In genomic region chr12:6180300-6181051, GRCh38 we compare ENCODE assay signal across 10 cellular contexts. TPM values are rescaled to one million over a fixed set of nuclear protein-coding genes. Genes with fewer than 3 reads are reported as not detected.
DNase-seq lines count a peak whose midpoint lies in the region; ATAC-seq, FAIRE-seq and TF ChIP-seq lines count a peak whose summit lies in the region.
"Had no signal": no experiment of that assay in that cellular context is flagged by ENCODE, and none has a peak within 500 bp of the region (broad histone marks: within the 10 kb centered on the region; RNA-seq: fewer than 3 reads in every experiment).

No MANE protein-coding gene starts in this region.

- WGBS in pancreas, 2 donors: 80 to 82% methylated on average over 19 to 21 of the region's 21 CpGs

- H3K4me1 ChIP-seq in SJCRH30 (peaks cover 28% of the 10 kb centered on the region), pancreas (peaks cover 0 to 8% (median 6%) of the 10 kb centered on the region in 3 donors)

- intact Hi-C loops in pancreas (cut with DNase I): loop anchor here in 1 of 3 donors (10.0 kb wide), 1 partner anchor 116 kb away; no protein-coding TSS in a partner anchor

- no peak for FAIRE-seq in pancreas (lab: Jason Lieb, UNC)

- TF ChIP-seq CTCF in fibroblast of the aortic adventitia (IDR thresholded peaks at IDR 0.05; ENCODE audit: insufficient read depth, low read length) (no peak), pancreas (IDR thresholded peaks at IDR 0.05) (no peak)

- no peak overlapping the region; the same call in 1 of the 2 replicates for H3K27ac ChIP-seq in SJCRH30
- no peak overlapping the region for H3K27ac ChIP-seq in pancreas

- H3K9me3 ChIP-seq in SJCRH30 (replicated peaks): no peaks in the 10 kb centered on the region
- H3K9me3 ChIP-seq in pancreas: no peaks in the 10 kb centered on the region

- ATAC-seq in pancreas (peak in 3 of 4 donors; percentile 22 to 39 (median 23)), GM18519 (IDR thresholded peaks at IDR 0.05; ENCODE audit: low FRiP score, unreplicated experiment) (no peak), GM18861 (IDR thresholded peaks at IDR 0.05; ENCODE audit: unreplicated experiment) (no peak)

- no peaks in the 10 kb centered on the region for H3K36me3 ChIP-seq in SJCRH30
- H3K36me3 ChIP-seq in pancreas: no peaks in the 10 kb centered on the region

- H3K4me3 ChIP-seq in SJCRH30: peak overlapping the region; percentile 6; the same call in 1 of the 2 replicates
- H3K4me3 ChIP-seq in fibroblast of the aortic adventitia (ENCODE audit: low read depth, low read length): no peak overlapping the region
- H3K4me3 ChIP-seq in pancreas: no peak overlapping the region

- peak; percentile 60 for DNase-seq in AG20443 (ENCODE audit: low spot score)
- peak; percentile 38 to 49 for DNase-seq in SJCRH30
- peak; percentile 68 for DNase-seq in fibroblast of the aortic adventitia (ENCODE audit: low read depth)
- no peak for DNase-seq in pancreas
- no peak for DNase-seq in NCI-H1436 treated with DMSO at 0.1 percent for 48 hours (lab: John Stamatoyannopoulos, UW)
- no peak for DNase-seq in NCI-H510A (lab: John Stamatoyannopoulos, UW)
- DNase-seq: CD4-positive, CD25-positive, alpha-beta regulatory T cell; KBM-7 had no signal

- H3K27me3 ChIP-seq in SJCRH30 (no peaks in the 10 kb centered on the region), pancreas (no peaks in the 10 kb centered on the region)

RNA-seq across cellular contexts. Expression of gene CD9, which starts 19.7 kb away (rescaled TPM):
- total RNA-seq in SJCRH30 (2014; rRNA removed; shearing (Covaris generic)): 220 and 239 TPM in 2 replicates
- total RNA-seq in fibroblast of the aortic adventitia (ENCODE audit: low replicate concordance) (56.2 and 407 TPM in 2 replicates), pancreas (100 to 1,000 TPM in 1 of 6 donors, 10 to 100 TPM in 5; 28.6 to 108 (median 33.8) TPM)
- 10 to 100 TPM; 25.1 to 85.6 TPM for polyA plus RNA-seq in pancreas

RNA-seq across cellular contexts. Expression of gene VWF, which starts 56.0 kb away (rescaled TPM):
- total RNA-seq in SJCRH30 (2014; rRNA removed; shearing (Covaris generic)): 0.35 and 0.73 TPM in 2 replicates
- 1.4 and 4.5 TPM in 2 replicates for total RNA-seq in fibroblast of the aortic adventitia (ENCODE audit: low replicate concordance)
- 10 to 100 TPM; 21.8 to 53.1 (median 32.1) TPM for total RNA-seq in pancreas
- 10 to 100 TPM; 15.9 to 25.6 TPM for polyA plus RNA-seq in pancreas
- polyA plus RNA-seq: CD4-positive, CD25-positive, alpha-beta regulatory T cell had no signal

Comparison
In these comparisons a context has a peak if more than half of its experiments do, and no peak if none do; other contexts are left out.
1. DNase-seq: peak in AG20443 (single experiment), SJCRH30 (2 of 2) and fibroblast of the aortic adventitia (single experiment); none in pancreas (0 of 6), NCI-H1436 treated with DMSO at 0.1 percent for 48 hours (single experiment) and NCI-H510A (single experiment).
2. ATAC-seq: peak in pancreas (3 of 4); none in GM18519 (single experiment) and GM18861 (single experiment).